ENCODE assay signal across 30 cellular contexts in genomic region chr6:6780231-6780630, GRCh38.
"Had no signal": no experiment of that assay in that cellular context is flagged by ENCODE, and none has a peak within 500 bp of the region (broad histone marks: within the 10 kb centered on the region; RNA-seq: fewer than 3 reads in every experiment).

No MANE protein-coding gene starts in this region.

- H3K27ac ChIP-seq: neutrophil, parathyroid adenoma, psoas muscle, right lobe of liver, sigmoid colon, stomach, thoracic aorta, tibial artery, transverse colon, upper lobe of right lung, uterus had no signal

- H3K79me2 ChIP-seq: parathyroid adenoma had no signal

- H3K4me3 ChIP-seq: ovary, psoas muscle, right lobe of liver, sigmoid colon, stomach, thoracic aorta, tibial artery, transverse colon, upper lobe of right lung, uterus had no signal

- H3K9me3 ChIP-seq: neutrophil, ovary, psoas muscle, right lobe of liver, sigmoid colon, thoracic aorta, transverse colon, upper lobe of right lung, uterus had no signal

- H3K4me3 Mint-ChIP-seq: naive thymus-derived CD4-positive, alpha-beta T cell; natural killer cell; nephron progenitor cell; neural crest cell; stimulated activated effector memory CD8-positive, alpha-beta T cell treated with anti-CD3 and anti-CD28 coated beads, Interleukin-12 subunit alpha, Interleukin-12 subunit beta, amount 100 ng/mL, for 72 hours; stimulated activated naive B cell treated with anti-CD40 and anti-IgM and Interleukin-4, amounts not matched to agents 10 μg/mL and 1 μg/mL and 100 μg/mL, for 72 hours; stimulated activated naive CD8-positive, alpha-beta T cell treated with anti-CD3 and anti-CD28 coated beads, Interleukin-15, Interleukin-2, amounts not matched to agents 100 ng/mL and 50 ng/mL, for 24 hours; type B pancreatic cell had no signal

- H3K36me3 ChIP-seq: neutrophil, ovary, right lobe of liver, sigmoid colon, stomach, thoracic aorta, tibial artery, transverse colon, upper lobe of right lung, uterus had no signal

- H3K36me3 Mint-ChIP-seq: natural killer cell; stimulated activated effector memory CD8-positive, alpha-beta T cell treated with anti-CD3 and anti-CD28 coated beads, Interleukin-12 subunit alpha, Interleukin-12 subunit beta, amount 100 ng/mL, for 72 hours; stimulated activated naive B cell treated with anti-CD40 and anti-IgM and Interleukin-4, amounts not matched to agents 10 μg/mL and 1 μg/mL and 100 μg/mL, for 72 hours; type B pancreatic cell had no signal

- DNase-seq: naive thymus-derived CD4-positive, alpha-beta T cell; natural killer cell; nephron progenitor cell; nucleus accumbens; ovary; posterior cingulate gyrus; psoas muscle; right cardiac atrium; right lobe of liver; sigmoid colon; small intestine; stimulated activated CD4-positive, alpha-beta T cell treated with anti-CD3 and anti-CD28 coated beads, Interleukin-15, amount 100 ng/mL, for 24 hours; stimulated activated CD4-positive, alpha-beta T cell treated with anti-CD3 and anti-CD28 coated beads, Interleukin-2, amount 100 ng/mL, for 24 hours; stimulated activated CD4-positive, alpha-beta T cell treated with anti-CD3 and anti-CD28 coated beads, Interleukin-2, amount 100 ng/mL, for 48 hours; stimulated activated CD4-positive, alpha-beta T cell treated with anti-CD3 and anti-CD28 coated beads, Interleukin-4, amount 100 ng/mL, for 24 hours; stimulated activated naive B cell treated with anti-CD40 and anti-IgM and Interleukin-4, amounts not matched to agents 10 μg/mL and 1 μg/mL and 100 μg/mL, for 72 hours; stimulated activated naive CD4-positive, alpha-beta T cell treated with Interleukin-2 at 50 U/mL for 16 hours; stomach; tibial artery; transverse colon; upper lobe of right lung; uterus had no signal

- H2AFZ ChIP-seq: parathyroid adenoma had no signal

- H3K27me3 Mint-ChIP-seq: progenitor cell of endocrine pancreas, type B pancreatic cell had no signal

- H3K9me3 Mint-ChIP-seq: natural killer cell; neural crest cell; stimulated activated effector memory CD8-positive, alpha-beta T cell treated with anti-CD3 and anti-CD28 coated beads, Interleukin-12 subunit alpha, Interleukin-12 subunit beta, amount 100 ng/mL, for 72 hours had no signal

- H3K4me1 Mint-ChIP-seq: naive thymus-derived CD4-positive, alpha-beta T cell; natural killer cell; neural crest cell; stimulated activated effector memory CD8-positive, alpha-beta T cell treated with anti-CD3 and anti-CD28 coated beads, Interleukin-12 subunit alpha, Interleukin-12 subunit beta, amount 100 ng/mL, for 72 hours; stimulated activated naive B cell treated with anti-CD40 and anti-IgM and Interleukin-4, amounts not matched to agents 10 μg/mL and 1 μg/mL and 100 μg/mL, for 72 hours had no signal

- H3K27ac Mint-ChIP-seq: naive thymus-derived CD4-positive, alpha-beta T cell; natural killer cell; nephron progenitor cell; progenitor cell of endocrine pancreas; stimulated activated effector memory CD8-positive, alpha-beta T cell treated with anti-CD3 and anti-CD28 coated beads, Interleukin-12 subunit alpha, Interleukin-12 subunit beta, amount 100 ng/mL, for 72 hours; stimulated activated naive B cell treated with anti-CD40 and anti-IgM and Interleukin-4, amounts not matched to agents 10 μg/mL and 1 μg/mL and 100 μg/mL, for 72 hours; stimulated activated naive CD8-positive, alpha-beta T cell treated with anti-CD3 and anti-CD28 coated beads, Interleukin-15, Interleukin-2, amounts not matched to agents 100 ng/mL and 50 ng/mL, for 24 hours; type B pancreatic cell had no signal

- H3K4me1 ChIP-seq: parathyroid adenoma had no signal
